ENCODE assay signal across 8 cellular contexts in the genomic region with DNA sequence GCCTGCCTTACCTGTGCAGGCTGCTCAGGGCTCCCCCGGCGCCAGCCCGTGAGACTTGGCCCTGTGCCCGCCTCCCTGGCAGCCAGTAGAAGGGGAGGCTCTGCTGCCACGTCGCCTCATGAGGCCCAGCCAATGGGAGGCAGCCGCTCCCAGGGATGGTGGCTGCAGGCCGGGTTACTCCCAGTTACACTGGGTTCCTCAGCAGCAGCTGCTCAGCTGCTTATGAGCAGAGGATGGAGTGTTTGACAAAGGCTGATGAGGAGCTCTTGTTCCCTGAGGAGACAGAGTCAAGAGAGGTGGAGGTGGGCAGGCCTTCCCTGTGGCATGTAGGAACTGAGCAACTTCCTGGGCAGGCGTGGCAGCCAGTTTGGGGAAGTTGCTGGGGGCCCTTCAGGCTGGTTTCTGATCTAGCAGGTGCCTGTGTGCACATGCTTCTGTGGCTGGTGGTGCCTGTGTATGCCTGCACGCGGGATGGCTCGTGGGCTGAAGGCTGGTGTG. TPM values are rescaled to one million over a fixed set of nuclear protein-coding genes. Genes with fewer than 3 reads are reported as not detected.
DNase-seq lines count a peak whose midpoint lies in the region; ATAC-seq and TF ChIP-seq lines count a peak whose summit lies in the region.

No MANE protein-coding gene starts in this region.

- DNase-seq in C1 segment of cervical spinal cord (lab: John Stamatoyannopoulos, UW) (peak in 8 of 14 donors; percentile 8 to 49 (median 30)), RPMI8226 (peak; percentile 94)
- peak; percentile 55 for DNase-seq in Jurkat, Clone E6-1 (ENCODE audit: low read depth, low spot score)

- H3K36me3 ChIP-seq in esophagus (ENCODE audit: control insufficient read depth in 2 of 2, insufficient read depth in 2 of 2, low read length in 1 of 2): peaks cover 0 to 19% of the 10 kb centered on the region in 2 donors
- no peaks in the 10 kb centered on the region for H3K36me3 ChIP-seq in thymus (ENCODE audit: control insufficient read depth, insufficient read depth)

- WGBS in esophagus, 2 donors: 34 to 38% methylated on average over 12 of the region's 12 CpGs
- 4% methylated on average over 12 of the region's 12 CpGs for WGBS in thymus

- H3K27ac ChIP-seq in esophagus (ENCODE audit: low read depth in 2 of 2, low read length in 1 of 2) (peak overlapping the region; percentile 72 to 76), thymus (ENCODE audit: low read depth) (peak overlapping the region; percentile 55)

- H3K27me3 ChIP-seq in esophagus (ENCODE audit: control insufficient read depth in 1 of 2, insufficient read depth in 2 of 2, low read length in 2 of 2): no peaks in the 10 kb centered on the region
- H3K27me3 ChIP-seq in thymus (ENCODE audit: control insufficient read depth, insufficient read depth): no peaks in the 10 kb centered on the region

- peak overlapping the region; percentile 22 for H3K4me3 ChIP-seq in Jurkat, Clone E6-1 (ENCODE audit: low read length)
- H3K4me3 ChIP-seq in esophagus (ENCODE audit: low read depth in 1 of 2, low read length in 2 of 2): no peak overlapping the region
- no peak overlapping the region for H3K4me3 ChIP-seq in thymus (ENCODE audit: low read length)

- H3K9me3 ChIP-seq in esophagus (ENCODE audit: control insufficient read depth in 2 of 2, insufficient read depth in 1 of 2, low read depth in 1 of 2, low read length in 1 of 2) (no peaks in the 10 kb centered on the region), thymus (ENCODE audit: control insufficient read depth) (no peaks in the 10 kb centered on the region)

- ATAC-seq in GM19328 (IDR thresholded peaks at IDR 0.05; ENCODE audit: unreplicated experiment): no peak
- ATAC-seq in GM19463 (IDR thresholded peaks at IDR 0.05; ENCODE audit: unreplicated experiment): no peak

- TF ChIP-seq POLR2A in GM18526 (IDR thresholded peaks at IDR 0.05; ENCODE audit: extremely low read depth, insufficient read length): peak; percentile 41

- peaks cover 7 to 13% of the 10 kb centered on the region in 2 donors for H3K4me1 ChIP-seq in esophagus (ENCODE audit: control insufficient read depth in 2 of 2, insufficient read depth in 2 of 2, low read length in 1 of 2)
- H3K4me1 ChIP-seq in thymus (ENCODE audit: control insufficient read depth, insufficient read depth, low read length): peaks cover 19% of the 10 kb centered on the region

RNA-seq across cellular contexts. Expression of gene MFSD2A, which starts 5.6 kb away (rescaled TPM):
- 9.7 TPM for polyA plus RNA-seq in Jurkat, Clone E6-1 (2012; ENCODE audit: insufficient read depth, insufficient read length)
- polyA plus RNA-seq in esophagus: 10 to 100 TPM; 14.5 to 30.4 TPM
- 2.9 TPM for polyA plus RNA-seq in thymus

RNA-seq across cellular contexts. Expression of gene MYCL, which starts 58.8 kb away (rescaled TPM):
- 3.5 TPM for polyA plus RNA-seq in Jurkat, Clone E6-1 (2012; ENCODE audit: insufficient read depth, insufficient read length)
- polyA plus RNA-seq in esophagus (1 to 10 TPM; 5.1 to 9.5 TPM), thymus (8.9 TPM)

Comparison
In these comparisons a context has a peak if more than half of its experiments do, and no peak if none do; other contexts are left out.
1. DNase-seq: peak in every context shown above with its lines; median percentile 94 in RPMI8226; 55 in Jurkat, Clone E6-1; 30 in C1 segment of cervical spinal cord.